Comparison of ENCODE assay signal across 2 cellular contexts in the genomic region with DNA sequence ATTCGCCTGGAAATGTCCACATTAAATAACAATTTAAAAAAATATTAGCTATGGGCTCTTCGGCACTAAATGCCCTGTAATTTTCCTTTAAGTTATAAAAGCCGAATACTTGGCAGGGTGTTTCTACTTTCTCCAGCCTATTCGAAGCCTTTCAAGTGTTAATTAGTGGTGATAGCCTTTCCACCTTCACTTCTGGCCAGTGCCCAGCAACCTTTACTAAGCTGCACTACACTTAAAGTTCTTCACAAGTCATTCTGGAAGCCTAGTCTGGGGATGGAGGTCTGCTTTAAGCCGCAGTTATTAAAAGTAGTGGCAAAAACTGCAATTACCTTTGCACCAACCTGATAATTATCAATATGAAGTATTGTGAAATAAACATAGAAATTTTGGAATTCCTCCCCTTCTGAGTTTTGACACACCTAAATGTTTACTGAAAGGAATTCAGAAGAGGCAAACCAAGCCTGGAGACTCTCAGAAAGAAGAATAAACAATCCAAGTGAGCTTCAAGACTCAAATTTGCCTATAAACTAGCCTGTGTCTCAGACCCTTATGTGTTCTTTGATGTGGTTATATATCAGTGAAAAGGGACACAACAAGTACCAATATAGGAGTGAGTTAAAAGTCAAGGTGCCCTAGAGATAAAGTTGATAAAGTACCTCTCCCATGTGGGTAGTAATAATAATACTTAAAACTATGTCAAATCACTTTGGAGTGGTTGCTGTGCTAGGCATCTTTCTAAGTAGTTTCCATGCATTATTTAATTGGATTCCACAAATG.
TF ChIP-seq lines count a peak whose summit lies in the region.

No MANE protein-coding gene starts in this region.

TF ChIP-seq in IMR-90, 13 proteins besides CTCF, POLR2A, EP300 and RAD21:
- TF ChIP-seq CEBPB (IDR thresholded peaks at IDR 0.05; ENCODE audit: low read depth, low read length) (peak; percentile 20; the same call in 1 of the 2 replicates), MAZ (IDR thresholded peaks at IDR 0.05; ENCODE audit: borderline replicate concordance, low read depth, low read length) (no peak)
TF ChIP-seq in IMR-90: peak in this region for 1.

TF ChIP-seq in HepG2, 621 proteins besides CTCF, POLR2A, EP300 and RAD21:
- TF ChIP-seq, protein P1, sequence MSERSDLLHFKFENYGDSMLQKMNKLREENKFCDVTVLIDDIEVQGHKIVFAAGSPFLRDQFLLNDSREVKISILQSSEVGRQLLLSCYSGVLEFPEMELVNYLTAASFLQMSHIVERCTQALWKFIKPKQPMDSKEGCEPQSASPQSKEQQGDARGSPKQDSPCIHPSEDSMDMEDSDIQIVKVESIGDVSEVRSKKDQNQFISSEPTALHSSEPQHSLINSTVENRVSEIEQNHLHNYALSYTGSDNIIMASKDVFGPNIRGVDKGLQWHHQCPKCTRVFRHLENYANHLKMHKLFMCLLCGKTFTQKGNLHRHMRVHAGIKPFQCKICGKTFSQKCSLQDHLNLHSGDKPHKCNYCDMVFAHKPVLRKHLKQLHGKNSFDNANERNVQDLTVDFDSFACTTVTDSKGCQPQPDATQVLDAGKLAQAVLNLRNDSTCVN (CRISPR knock-in tag; IDR thresholded peaks at IDR 0.05; ENCODE audit: borderline replicate concordance): no peak
- TF ChIP-seq TEAD2 (CRISPR knock-in tag; IDR thresholded peaks at IDR 0.05): no peak
- TF ChIP-seq ZMYM3 (CRISPR knock-in tag; IDR thresholded peaks at IDR 0.05): no peak
- TF ChIP-seq SMC3 (IDR thresholded peaks at IDR 0.05; ENCODE audit: low read length): no peak
- TF ChIP-seq KAT8 (CRISPR knock-in tag; IDR thresholded peaks at IDR 0.05): no peak
- TF ChIP-seq, protein P2, sequence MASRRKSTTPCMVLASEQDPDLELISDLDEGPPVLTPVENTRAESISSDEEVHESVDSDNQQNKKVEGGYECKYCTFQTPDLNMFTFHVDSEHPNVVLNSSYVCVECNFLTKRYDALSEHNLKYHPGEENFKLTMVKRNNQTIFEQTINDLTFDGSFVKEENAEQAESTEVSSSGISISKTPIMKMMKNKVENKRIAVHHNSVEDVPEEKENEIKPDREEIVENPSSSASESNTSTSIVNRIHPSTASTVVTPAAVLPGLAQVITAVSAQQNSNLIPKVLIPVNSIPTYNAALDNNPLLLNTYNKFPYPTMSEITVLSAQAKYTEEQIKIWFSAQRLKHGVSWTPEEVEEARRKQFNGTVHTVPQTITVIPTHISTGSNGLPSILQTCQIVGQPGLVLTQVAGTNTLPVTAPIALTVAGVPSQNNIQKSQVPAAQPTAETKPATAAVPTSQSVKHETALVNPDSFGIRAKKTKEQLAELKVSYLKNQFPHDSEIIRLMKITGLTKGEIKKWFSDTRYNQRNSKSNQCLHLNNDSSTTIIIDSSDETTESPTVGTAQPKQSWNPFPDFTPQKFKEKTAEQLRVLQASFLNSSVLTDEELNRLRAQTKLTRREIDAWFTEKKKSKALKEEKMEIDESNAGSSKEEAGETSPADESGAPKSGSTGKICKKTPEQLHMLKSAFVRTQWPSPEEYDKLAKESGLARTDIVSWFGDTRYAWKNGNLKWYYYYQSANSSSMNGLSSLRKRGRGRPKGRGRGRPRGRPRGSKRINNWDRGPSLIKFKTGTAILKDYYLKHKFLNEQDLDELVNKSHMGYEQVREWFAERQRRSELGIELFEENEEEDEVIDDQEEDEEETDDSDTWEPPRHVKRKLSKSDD (CRISPR knock-in tag; IDR thresholded peaks at IDR 0.05; ENCODE audit: low read depth): no peak
- no peak for TF ChIP-seq SCMH1 (CRISPR knock-in tag; IDR thresholded peaks at IDR 0.05; ENCODE audit: borderline replicate concordance)
- no peak for TF ChIP-seq REXO4 (CRISPR knock-in tag; IDR thresholded peaks at IDR 0.05; ENCODE audit: borderline replicate concordance)
- TF ChIP-seq, protein P3, sequence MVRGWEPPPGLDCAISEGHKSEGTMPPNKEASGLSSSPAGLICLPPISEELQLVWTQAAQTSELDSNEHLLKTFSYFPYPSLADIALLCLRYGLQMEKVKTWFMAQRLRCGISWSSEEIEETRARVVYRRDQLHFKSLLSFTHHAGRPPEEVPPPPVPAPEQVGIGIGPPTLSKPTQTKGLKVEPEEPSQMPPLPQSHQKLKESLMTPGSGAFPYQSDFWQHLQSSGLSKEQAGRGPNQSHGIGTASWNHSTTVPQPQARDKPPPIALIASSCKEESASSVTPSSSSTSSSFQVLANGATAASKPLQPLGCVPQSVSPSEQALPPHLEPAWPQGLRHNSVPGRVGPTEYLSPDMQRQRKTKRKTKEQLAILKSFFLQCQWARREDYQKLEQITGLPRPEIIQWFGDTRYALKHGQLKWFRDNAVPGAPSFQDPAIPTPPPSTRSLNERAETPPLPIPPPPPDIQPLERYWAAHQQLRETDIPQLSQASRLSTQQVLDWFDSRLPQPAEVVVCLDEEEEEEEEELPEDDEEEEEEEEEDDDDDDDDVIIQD (CRISPR knock-in tag; IDR thresholded peaks at IDR 0.05; ENCODE audit: low read depth): no peak
- TF ChIP-seq SOX6 (IDR thresholded peaks at IDR 0.05): no peak
- no peak for TF ChIP-seq SOX6 (CRISPR knock-in tag; IDR thresholded peaks at IDR 0.05)
- no peak for TF ChIP-seq DR1 (CRISPR knock-in tag; IDR thresholded peaks at IDR 0.05)
- no peak for TF ChIP-seq RBAK (CRISPR knock-in tag; IDR thresholded peaks at IDR 0.05)
- TF ChIP-seq, protein P4, sequence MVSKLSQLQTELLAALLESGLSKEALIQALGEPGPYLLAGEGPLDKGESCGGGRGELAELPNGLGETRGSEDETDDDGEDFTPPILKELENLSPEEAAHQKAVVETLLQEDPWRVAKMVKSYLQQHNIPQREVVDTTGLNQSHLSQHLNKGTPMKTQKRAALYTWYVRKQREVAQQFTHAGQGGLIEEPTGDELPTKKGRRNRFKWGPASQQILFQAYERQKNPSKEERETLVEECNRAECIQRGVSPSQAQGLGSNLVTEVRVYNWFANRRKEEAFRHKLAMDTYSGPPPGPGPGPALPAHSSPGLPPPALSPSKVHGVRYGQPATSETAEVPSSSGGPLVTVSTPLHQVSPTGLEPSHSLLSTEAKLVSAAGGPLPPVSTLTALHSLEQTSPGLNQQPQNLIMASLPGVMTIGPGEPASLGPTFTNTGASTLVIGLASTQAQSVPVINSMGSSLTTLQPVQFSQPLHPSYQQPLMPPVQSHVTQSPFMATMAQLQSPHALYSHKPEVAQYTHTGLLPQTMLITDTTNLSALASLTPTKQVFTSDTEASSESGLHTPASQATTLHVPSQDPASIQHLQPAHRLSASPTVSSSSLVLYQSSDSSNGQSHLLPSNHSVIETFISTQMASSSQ (IDR thresholded peaks at IDR 0.05; ENCODE audit: low read depth): no peak
- TF ChIP-seq, protein P4 (CRISPR knock-in tag; IDR thresholded peaks at IDR 0.05; ENCODE audit: borderline replicate concordance): no peak
